17 cellular contexts compared by ENCODE assay signal in the genomic region with DNA sequence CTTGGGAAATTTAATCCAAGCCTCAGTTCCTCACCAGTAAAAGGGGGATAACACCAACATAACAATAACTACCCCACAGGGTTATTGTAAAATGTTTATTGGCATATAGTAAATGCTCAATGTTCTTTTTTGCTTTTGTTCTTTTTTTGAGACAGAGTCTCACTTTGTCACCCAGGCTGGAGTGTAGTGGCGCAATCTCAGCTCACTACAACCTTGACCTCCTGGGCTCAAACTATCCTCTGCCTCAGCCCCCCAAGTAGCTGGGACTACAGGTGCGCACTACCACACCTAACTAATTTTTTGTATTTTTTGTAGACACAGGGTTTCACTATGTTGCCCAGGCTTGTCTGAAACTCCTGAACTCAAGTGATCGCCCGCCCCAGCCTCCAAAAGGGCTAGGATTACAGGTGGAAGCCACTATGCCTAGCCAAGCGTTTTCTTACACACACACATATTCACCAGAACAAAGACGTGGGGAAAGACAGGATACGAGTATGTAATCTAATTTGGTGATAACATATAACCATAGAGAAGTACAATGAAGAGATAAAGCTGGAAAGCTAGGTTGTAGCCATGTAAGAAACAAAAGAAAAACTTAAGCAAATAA. TPM values are rescaled to one million over a fixed set of nuclear protein-coding genes. Genes with fewer than 3 reads are reported as not detected.
DNase-seq lines count a peak whose midpoint lies in the region; ATAC-seq and TF ChIP-seq lines count a peak whose summit lies in the region.
"Had no signal": no experiment of that assay in that cellular context is flagged by ENCODE, and none has a peak within 500 bp of the region (broad histone marks: within the 10 kb centered on the region; RNA-seq: fewer than 3 reads in every experiment).

No MANE protein-coding gene starts in this region.

- no peaks in the 10 kb centered on the region for H3F3A ChIP-seq in GM23338 (replicated peaks; ENCODE audit: low read depth)

- H3K36me3 ChIP-seq in GM23338 (ENCODE audit: insufficient read depth) (no peaks in the 10 kb centered on the region), gastroesophageal sphincter (no peaks in the 10 kb centered on the region)

- H3K27ac Mint-ChIP-seq in GM23338 (peak overlapping the region; percentile 12; the same call in 1 of the 2 replicates), WTC11 (peak overlapping the region; percentile 2; the same call in 1 of the 2 replicates), nephron progenitor cell (peak overlapping the region; percentile 6)
- no peak overlapping the region for H3K27ac Mint-ChIP-seq in T-helper 2 cell treated with Interferon-gamma antibody and Interleukin-4, amounts not matched to agents 5 μg/mL and 100 μg/mL, for 36 hours
- H3K27ac Mint-ChIP-seq: CD4-positive, alpha-beta T cell had no signal

- H3K4me2 ChIP-seq in GM23338 = no peak overlapping the region
- H3K4me2 ChIP-seq: BLaER1 treated with 17β-estradiol and CSF1 and Interleukin-3, amounts not matched to agents 10 nM and 100 nM had no signal

- H3K27me3 ChIP-seq in GM23338 (ENCODE audit: insufficient read depth) (no peaks in the 10 kb centered on the region), gastroesophageal sphincter (no peaks in the 10 kb centered on the region)
- H3K27me3 ChIP-seq: BLaER1 treated with 17β-estradiol and CSF1 and Interleukin-3, amounts not matched to agents 10 nM and 100 nM had no signal

- 89 to 98% methylated on average over 6 to 7 of the region's 7 CpGs for WGBS in gastroesophageal sphincter (ENCODE audit: low coverage in 1 of 2), 2 donors

- H3K27me3 Mint-ChIP-seq in GM23338 (ENCODE audit: insufficient read depth, low read depth, poor library complexity) = peaks cover 3% of the 10 kb centered on the region
- no peaks in the 10 kb centered on the region for H3K27me3 Mint-ChIP-seq in WTC11 (ENCODE audit: low read depth)
- no peaks in the 10 kb centered on the region for H3K27me3 Mint-ChIP-seq in nephron progenitor cell (ENCODE audit: low read depth, poor library complexity)
- H3K27me3 Mint-ChIP-seq in T-helper 2 cell treated with Interferon-gamma antibody and Interleukin-4, amounts not matched to agents 5 μg/mL and 100 μg/mL, for 36 hours (ENCODE audit: low read depth) = no peaks in the 10 kb centered on the region
- H3K27me3 Mint-ChIP-seq: CD4-positive, alpha-beta T cell had no signal

- CTCF ChIA-PET in WTC11 (lab: Charles Lee) = interaction anchor here (1.1 to 3.9 kb wide), 3 partner anchors 12 to 349 kb away, joined by 4 to 17 read pairs (median 4); a partner anchor contains a TSS

- H4K20me1 ChIP-seq in GM23338 (replicated peaks; ENCODE audit: insufficient read depth) = 0 out of 2 replicates have a peak, but pooled peaks cover 10% of the 10 kb centered on the region

- no peak overlapping the region for H2AFZ ChIP-seq in GM23338
- H2AFZ ChIP-seq: GM23248 had no signal

- no peak for TF ChIP-seq POLR2A in gastroesophageal sphincter (IDR thresholded peaks at IDR 0.05)

- no peak for ATAC-seq in GM23338
- no peak for ATAC-seq in WTC11
- no peak for ATAC-seq in gastroesophageal sphincter
- ATAC-seq in HG02840 (IDR thresholded peaks at IDR 0.05; ENCODE audit: low FRiP score, unreplicated experiment) = no peak

- no peaks in the 10 kb centered on the region; the same call in 2 of the 3 replicates for H3K36me3 Mint-ChIP-seq in GM23338 (ENCODE audit: low read depth)
- H3K36me3 Mint-ChIP-seq in WTC11 = no peaks in the 10 kb centered on the region
- peaks cover 77% of the 10 kb centered on the region for H3K36me3 Mint-ChIP-seq in nephron progenitor cell (ENCODE audit: low read depth)
- H3K36me3 Mint-ChIP-seq in T-helper 2 cell treated with Interferon-gamma antibody and Interleukin-4, amounts not matched to agents 5 μg/mL and 100 μg/mL, for 36 hours (ENCODE audit: low read depth) = peaks cover 26% of the 10 kb centered on the region

- H3K4me1 ChIP-seq in GM23338 (ENCODE audit: insufficient read depth) (peaks cover 14% of the 10 kb centered on the region), gastroesophageal sphincter (peaks cover 0 to 39% (median 0%) of the 10 kb centered on the region in 3 donors)

- H3K9me3 Mint-ChIP-seq in GM23338 (no peaks in the 10 kb centered on the region), WTC11 (no peaks in the 10 kb centered on the region), nephron progenitor cell (peaks cover 37% of the 10 kb centered on the region)
- H3K9me3 Mint-ChIP-seq in T-helper 2 cell treated with Interferon-gamma antibody and Interleukin-4, amounts not matched to agents 5 μg/mL and 100 μg/mL, for 36 hours = no peaks in the 10 kb centered on the region
- H3K9me3 Mint-ChIP-seq: CD4-positive, alpha-beta T cell had no signal

- peaks cover 100% of the 10 kb centered on the region for H3K79me2 ChIP-seq in GM23338 (replicated peaks; ENCODE audit: insufficient read depth)

- POLR2A ChIA-PET in WTC11 (lab: Charles Lee) = interaction anchor here (1.1 kb wide), 1 partner anchor 12 kb away, joined by 4 read pairs; a partner anchor contains a TSS

- no peak for TF ChIP-seq EP300 in gastroesophageal sphincter (IDR thresholded peaks at IDR 0.05)

- TF ChIP-seq CTCF in GM23338 (conservative IDR thresholded peaks at IDR 0.05; ENCODE audit: low read depth in 2 of 2) = no peak
- TF ChIP-seq CTCF in WTC11 (IDR thresholded peaks at IDR 0.05) = no peak
- no peak for TF ChIP-seq CTCF in nephron progenitor cell (IDR thresholded peaks at IDR 0.05)
- TF ChIP-seq CTCF in gastroesophageal sphincter (IDR thresholded peaks at IDR 0.05) = no peak

- H3K4me1 Mint-ChIP-seq in GM23338 (peaks cover 25% of the 10 kb centered on the region), WTC11 (peaks cover 23% of the 10 kb centered on the region), nephron progenitor cell (peaks cover 14% of the 10 kb centered on the region)
- H3K4me1 Mint-ChIP-seq in T-helper 2 cell treated with Interferon-gamma antibody and Interleukin-4, amounts not matched to agents 5 μg/mL and 100 μg/mL, for 36 hours (ENCODE audit: low read depth) = peaks cover 22% of the 10 kb centered on the region

- no peak overlapping the region for H3K4me3 Mint-ChIP-seq in GM23338
- H3K4me3 Mint-ChIP-seq in WTC11 = no peak overlapping the region
- H3K4me3 Mint-ChIP-seq in nephron progenitor cell = no peak overlapping the region
- H3K4me3 Mint-ChIP-seq in T-helper 2 cell treated with Interferon-gamma antibody and Interleukin-4, amounts not matched to agents 5 μg/mL and 100 μg/mL, for 36 hours = no peak overlapping the region
- H3K4me3 Mint-ChIP-seq: CD4-positive, alpha-beta T cell had no signal

- H3K9me2 ChIP-seq in GM23338 (ENCODE audit: insufficient read depth) = no peaks in the 10 kb centered on the region

- H3K9me3 ChIP-seq in gastroesophageal sphincter = peaks cover 0 to 12% (median 0%) of the 10 kb centered on the region in 3 donors

- H3K27ac ChIP-seq in GM23338 (ENCODE audit: low read depth) (no peak overlapping the region), gastroesophageal sphincter (no peak overlapping the region)
- H3K27ac ChIP-seq: 22Rv1; BLaER1 treated with 17β-estradiol and CSF1 and Interleukin-3, amounts not matched to agents 10 nM and 100 nM; GM23248 had no signal

- DNase-seq in NCI-H2171 treated with DMSO at 0.1 percent for 48 hours (lab: John Stamatoyannopoulos, UW) = peak; percentile 26
- no peak for DNase-seq in NCI-H2171 (lab: John Stamatoyannopoulos, UW)
- DNase-seq in GM23338 (ENCODE audit: low spot score) = no peak
- no peak for DNase-seq in WTC11 (ENCODE audit: low spot score)
- no peak for DNase-seq in nephron progenitor cell
- no peak for DNase-seq in T-helper 2 cell treated with Interferon-gamma antibody and Interleukin-4, amounts not matched to agents 5 μg/mL and 100 μg/mL, for 36 hours (ENCODE audit: low spot score)
- DNase-seq: AML-193; Calu3; CD4-positive, alpha-beta T cell; DMS 273 treated with DMSO at 0.1 percent for 48 hours; H7; IMR-90 had no signal

- H3K4me3 ChIP-seq in GM23338 = no peak overlapping the region
- H3K4me3 ChIP-seq in gastroesophageal sphincter = no peak overlapping the region
- H3K4me3 ChIP-seq: BLaER1 treated with 17β-estradiol and CSF1 and Interleukin-3, amounts not matched to agents 10 nM and 100 nM; GM23248 had no signal

TF ChIP-seq in GM23338, 12 proteins besides CTCF, POLR2A, EP300 and RAD21:
- TF ChIP-seq POLR2AphosphoS5 (IDR thresholded peaks at IDR 0.05; ENCODE audit: low read depth) = no peak

TF ChIP-seq in WTC11, 78 proteins besides CTCF, POLR2A, EP300 and RAD21:
- no peak for TF ChIP-seq RORB (CRISPR knock-in tag; IDR thresholded peaks at IDR 0.05)
- TF ChIP-seq, protein P1, sequence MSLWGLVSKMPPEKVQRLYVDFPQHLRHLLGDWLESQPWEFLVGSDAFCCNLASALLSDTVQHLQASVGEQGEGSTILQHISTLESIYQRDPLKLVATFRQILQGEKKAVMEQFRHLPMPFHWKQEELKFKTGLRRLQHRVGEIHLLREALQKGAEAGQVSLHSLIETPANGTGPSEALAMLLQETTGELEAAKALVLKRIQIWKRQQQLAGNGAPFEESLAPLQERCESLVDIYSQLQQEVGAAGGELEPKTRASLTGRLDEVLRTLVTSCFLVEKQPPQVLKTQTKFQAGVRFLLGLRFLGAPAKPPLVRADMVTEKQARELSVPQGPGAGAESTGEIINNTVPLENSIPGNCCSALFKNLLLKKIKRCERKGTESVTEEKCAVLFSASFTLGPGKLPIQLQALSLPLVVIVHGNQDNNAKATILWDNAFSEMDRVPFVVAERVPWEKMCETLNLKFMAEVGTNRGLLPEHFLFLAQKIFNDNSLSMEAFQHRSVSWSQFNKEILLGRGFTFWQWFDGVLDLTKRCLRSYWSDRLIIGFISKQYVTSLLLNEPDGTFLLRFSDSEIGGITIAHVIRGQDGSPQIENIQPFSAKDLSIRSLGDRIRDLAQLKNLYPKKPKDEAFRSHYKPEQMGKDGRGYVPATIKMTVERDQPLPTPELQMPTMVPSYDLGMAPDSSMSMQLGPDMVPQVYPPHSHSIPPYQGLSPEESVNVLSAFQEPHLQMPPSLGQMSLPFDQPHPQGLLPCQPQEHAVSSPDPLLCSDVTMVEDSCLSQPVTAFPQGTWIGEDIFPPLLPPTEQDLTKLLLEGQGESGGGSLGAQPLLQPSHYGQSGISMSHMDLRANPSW (CRISPR knock-in tag; conservative IDR thresholded peaks at IDR 0.05; ENCODE audit: low read depth) = no peak

RNA-seq across cellular contexts. Expression of a gene that starts 11.7 kb away (rescaled TPM):
- 21.9 and 23.7 TPM in 2 replicates for total RNA-seq in GM23338 (2014; rRNA removed; shearing (Covaris generic))
- polyA plus RNA-seq in GM23338 (2016; fragmentation: Nextera tagmentation; extraction: Ambion mirVana) = 7.6 and 9.0 TPM in 2 replicates
- total RNA-seq in WTC11 (2021) = 14.9 to 20.7 TPM (median 17.7 TPM) in 3 replicates
- total RNA-seq in gastroesophageal sphincter = 10 to 100 TPM; 39.3 to 53.3 (median 51.3) TPM
